19 cellular contexts compared by ENCODE assay signal in the genomic region with DNA sequence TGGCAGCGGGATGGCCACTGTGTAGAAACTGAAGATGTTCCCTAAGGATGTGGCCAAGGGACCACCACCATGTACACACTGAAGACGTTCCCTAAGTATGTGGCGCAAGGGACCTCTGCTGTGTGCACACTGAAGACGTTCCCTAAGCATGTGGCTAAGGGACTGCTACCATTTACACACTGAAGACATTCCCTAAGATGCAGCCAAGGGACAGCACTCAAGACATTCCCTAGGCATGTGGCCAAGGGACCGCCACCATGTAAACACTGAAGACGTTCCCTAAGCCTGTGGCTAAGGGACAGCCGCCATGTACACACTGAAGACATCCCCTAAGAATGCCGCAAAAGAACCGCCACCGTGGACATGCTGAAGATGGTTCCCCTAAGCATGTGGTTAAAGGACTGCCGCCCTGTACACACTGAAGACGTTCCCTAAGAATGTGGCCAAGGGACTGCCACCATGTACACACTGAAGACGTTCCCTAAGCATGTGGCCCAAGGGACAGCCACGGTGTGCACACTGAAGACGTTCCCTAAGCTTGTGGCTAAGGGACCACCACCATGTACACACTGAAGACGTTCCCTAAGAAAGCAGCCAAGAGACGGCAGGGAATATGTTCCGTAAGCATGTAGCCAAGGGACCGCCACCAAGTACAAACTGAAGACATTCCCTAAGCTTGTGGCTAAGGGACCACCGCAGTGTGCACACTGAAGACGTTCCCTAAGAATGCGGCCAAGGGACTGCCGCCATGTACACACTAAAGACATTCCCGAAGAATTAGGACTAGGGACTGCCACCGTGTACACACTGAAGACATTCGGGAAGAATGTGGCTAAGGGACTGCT.
"Had no signal": no experiment of that assay in that cellular context is flagged by ENCODE, and none has a peak within 500 bp of the region (broad histone marks: within the 10 kb centered on the region; RNA-seq: fewer than 3 reads in every experiment).

No MANE protein-coding gene starts in this region.

- H3K4me3 Mint-ChIP-seq: activated naive CD8-positive, alpha-beta T cell treated with anti-CD3 and anti-CD28 coated beads, Interleukin-2, amount 10 ng/mL, durations not matched to agents 7 days and 5 days had no signal

- H3K9me3 ChIP-seq: left ventricle myocardium inferior, psoas muscle, transverse colon, vagina had no signal

- H3K27ac Mint-ChIP-seq: activated naive CD8-positive, alpha-beta T cell treated with anti-CD3 and anti-CD28 coated beads, Interleukin-2, amount 10 ng/mL, durations not matched to agents 7 days and 5 days had no signal

- H3K27me3 ChIP-seq: cardiac muscle cell, transverse colon, vagina had no signal

- H3K27me3 Mint-ChIP-seq: activated naive CD8-positive, alpha-beta T cell treated with anti-CD3 and anti-CD28 coated beads, Interleukin-2, amount 10 ng/mL, durations not matched to agents 7 days and 5 days had no signal

- H3K36me3 ChIP-seq: cardiac muscle cell, left ventricle myocardium inferior, transverse colon, vagina had no signal

- FAIRE-seq: endometrium, frontal cortex had no signal

- ATAC-seq: psoas muscle; right cardiac atrium; stimulated activated naive CD8-positive, alpha-beta T cell treated with anti-CD3 and anti-CD28 coated beads, Interleukin-15, Interleukin-2, amounts not matched to agents 100 U/mL and 50 U/mL, for 24 hours had no signal

- H3K27ac ChIP-seq: cardiac muscle cell, left ventricle myocardium inferior, psoas muscle, transverse colon, vagina had no signal

- H3K4me1 Mint-ChIP-seq: activated naive CD8-positive, alpha-beta T cell treated with anti-CD3 and anti-CD28 coated beads, Interleukin-2, amount 10 ng/mL, durations not matched to agents 7 days and 5 days had no signal

- H3K4me1 ChIP-seq: psoas muscle, vagina had no signal

- H3K4me3 ChIP-seq: cardiac muscle cell, left ventricle myocardium inferior, psoas muscle, transverse colon, vagina had no signal

- DNase-seq: activated CD4-positive, alpha-beta T cell treated with anti-CD3 and anti-CD28 coated beads, Interleukin-2, amount 50 U/mL, for 48 hours; activated CD4-positive, CD25-positive, alpha-beta regulatory T cell treated with anti-CD3 and anti-CD28 coated beads, Interleukin-2, amount 50 U/mL, for 72 hours; activated naive CD8-positive, alpha-beta T cell treated with anti-CD3 and anti-CD28 coated beads, Interleukin-2, amount 10 ng/mL, durations not matched to agents 7 days and 5 days; amygdala; erythroblast; head of caudate nucleus; kidney glomerular epithelial cell; left ventricle myocardium inferior; psoas muscle; right cardiac atrium; stimulated activated CD4-positive, alpha-beta T cell treated with anti-CD3 and anti-CD28 coated beads, Interleukin-2, amount 100 ng/mL, for 24 hours; stimulated activated naive CD8-positive, alpha-beta T cell treated with anti-CD3 and anti-CD28 coated beads, Interleukin-15, Interleukin-2, amounts not matched to agents 100 U/mL and 50 U/mL, for 24 hours; T-helper 1 cell; T1000; transverse colon had no signal
